ENCODE assay signal across 3 cellular contexts in the genomic region with DNA sequence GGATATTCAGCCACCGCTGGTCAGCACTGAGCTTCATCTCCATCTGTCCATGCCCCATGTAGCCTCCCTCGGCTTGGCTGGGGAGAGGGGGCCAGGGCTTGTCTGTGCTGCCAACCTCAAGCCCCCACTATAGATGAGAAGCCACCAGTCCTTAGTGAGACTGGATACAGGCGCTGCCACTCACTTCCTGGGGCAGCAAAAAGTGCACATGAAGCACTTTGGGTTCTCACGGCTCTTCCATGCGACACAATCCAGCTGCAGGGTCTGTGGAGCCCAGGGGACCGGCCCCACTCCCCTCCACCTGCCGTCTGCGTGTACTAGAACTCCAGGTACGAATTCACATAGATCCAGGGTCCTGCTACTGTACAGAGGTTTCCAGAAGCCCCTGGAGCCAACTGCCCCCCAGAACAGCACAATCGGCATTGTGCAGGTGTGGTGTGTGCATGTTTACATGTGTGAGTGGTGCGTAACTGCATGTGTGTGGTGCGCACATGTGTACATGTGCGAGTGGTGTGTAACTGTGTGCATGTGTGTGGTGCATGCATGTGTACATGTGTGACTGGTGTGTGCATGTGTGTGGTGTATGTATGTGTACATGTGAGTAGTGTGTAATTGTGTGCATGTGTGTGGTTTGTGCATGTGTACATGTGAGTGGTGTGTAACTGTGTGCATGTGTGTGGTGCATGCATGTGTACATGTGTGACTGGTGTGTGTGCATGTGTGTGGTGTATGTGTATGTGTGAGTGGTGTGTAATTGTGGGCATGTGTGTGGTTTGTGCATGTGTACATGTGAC.
TF ChIP-seq lines count a peak whose summit lies in the region.

No MANE protein-coding gene starts in this region.

TF ChIP-seq in GM12891, 5 proteins besides CTCF, POLR2A, EP300 and RAD21:
- TF ChIP-seq POLR2AphosphoS5 (IDR thresholded peaks at IDR 0.05; ENCODE audit: low read depth, low read length) (no peak), SPI1 (IDR thresholded peaks at IDR 0.05; ENCODE audit: low read depth, low read length) (no peak), PAX5 (IDR thresholded peaks at IDR 0.05; ENCODE audit: insufficient read depth, low read length, severe bottlenecking) (no peak), POU2F2 (IDR thresholded peaks at IDR 0.05; ENCODE audit: low read depth, low read length) (no peak), TAF1 (IDR thresholded peaks at IDR 0.05; ENCODE audit: low read depth, low read length) (no peak)

TF ChIP-seq in IMR-90, 13 proteins besides CTCF, POLR2A, EP300 and RAD21:
- no peak for TF ChIP-seq MAFK (IDR thresholded peaks at IDR 0.05; ENCODE audit: low read depth, low read length)
- no peak for TF ChIP-seq MAZ (IDR thresholded peaks at IDR 0.05; ENCODE audit: borderline replicate concordance, low read depth, low read length)
- TF ChIP-seq, protein P1, sequence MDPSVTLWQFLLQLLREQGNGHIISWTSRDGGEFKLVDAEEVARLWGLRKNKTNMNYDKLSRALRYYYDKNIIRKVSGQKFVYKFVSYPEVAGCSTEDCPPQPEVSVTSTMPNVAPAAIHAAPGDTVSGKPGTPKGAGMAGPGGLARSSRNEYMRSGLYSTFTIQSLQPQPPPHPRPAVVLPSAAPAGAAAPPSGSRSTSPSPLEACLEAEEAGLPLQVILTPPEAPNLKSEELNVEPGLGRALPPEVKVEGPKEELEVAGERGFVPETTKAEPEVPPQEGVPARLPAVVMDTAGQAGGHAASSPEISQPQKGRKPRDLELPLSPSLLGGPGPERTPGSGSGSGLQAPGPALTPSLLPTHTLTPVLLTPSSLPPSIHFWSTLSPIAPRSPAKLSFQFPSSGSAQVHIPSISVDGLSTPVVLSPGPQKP (IDR thresholded peaks at IDR 0.05; ENCODE audit: borderline replicate concordance, low read depth, low read length), result no peak

TF ChIP-seq in H1, 55 proteins besides CTCF, POLR2A, EP300 and RAD21:
- TF ChIP-seq SIRT6 (IDR thresholded peaks at IDR 0.05; ENCODE audit: low read length), result no peak
- TF ChIP-seq KDM5A (IDR thresholded peaks at IDR 0.05; ENCODE audit: low read length), result no peak
- TF ChIP-seq SUZ12 (IDR thresholded peaks at IDR 0.05; ENCODE audit: low read length), result no peak
TF ChIP-seq in H1: peak in this region for 0.
